ENCODE assay signal across 28 cellular contexts in the genomic region with DNA sequence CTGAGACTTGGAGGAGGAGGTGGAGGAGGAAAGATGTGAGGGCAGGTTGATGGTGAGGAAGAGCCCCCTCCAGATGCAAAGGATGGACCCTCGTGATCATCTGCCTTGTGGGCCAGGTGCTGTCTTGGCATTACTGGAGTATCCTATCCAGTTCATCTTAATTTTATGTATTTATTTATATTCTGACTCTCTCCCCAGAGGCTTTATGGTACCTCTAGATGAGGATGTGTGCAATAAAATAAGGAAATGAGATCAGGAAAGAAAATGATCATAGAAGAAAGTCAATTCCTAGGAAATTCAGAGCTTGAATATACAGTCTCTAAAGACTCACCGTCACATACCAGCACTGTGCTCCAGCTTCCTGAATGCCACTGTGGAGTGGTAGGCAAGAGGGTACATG.
"Had no signal": no experiment of that assay in that cellular context is flagged by ENCODE, and none has a peak within 500 bp of the region (broad histone marks: within the 10 kb centered on the region; RNA-seq: fewer than 3 reads in every experiment).

No MANE protein-coding gene starts in this region.

- H3K27me3 Mint-ChIP-seq: naive B cell; naive thymus-derived CD8-positive, alpha-beta T cell; stimulated activated naive CD8-positive, alpha-beta T cell treated with anti-CD3 and anti-CD28 coated beads, Interleukin-15, Interleukin-2, amounts not matched to agents 100 ng/mL and 50 ng/mL, for 24 hours had no signal

- H3K36me3 Mint-ChIP-seq: naive thymus-derived CD8-positive, alpha-beta T cell; natural killer cell treated with Interleukin-12 subunit alpha and Interleukin-12 subunit beta and Interleukin-15 and Interleukin-18, amount 100 ng/mL, for 72 hours; stimulated activated effector memory CD8-positive, alpha-beta T cell treated with anti-CD3 and anti-CD28 coated beads, Interleukin-12 subunit alpha, Interleukin-12 subunit beta, amount 100 ng/mL, for 72 hours; type B pancreatic cell had no signal

- ATAC-seq: naive thymus-derived CD8-positive, alpha-beta T cell; natural killer cell treated with Interleukin-12 subunit alpha and Interleukin-12 subunit beta and Interleukin-15 and Interleukin-18, amount 100 ng/mL, for 72 hours; pancreas; psoas muscle; right cardiac atrium; right lobe of liver; upper lobe of right lung had no signal

- H3K4me3 Mint-ChIP-seq: naive B cell; naive thymus-derived CD8-positive, alpha-beta T cell; natural killer cell treated with Interleukin-12 subunit alpha and Interleukin-12 subunit beta and Interleukin-15 and Interleukin-18, amount 100 ng/mL, for 72 hours; nephron progenitor cell; neural crest cell; stimulated activated effector memory CD8-positive, alpha-beta T cell treated with anti-CD3 and anti-CD28 coated beads, Interleukin-12 subunit alpha, Interleukin-12 subunit beta, amount 100 ng/mL, for 72 hours; stimulated activated naive CD8-positive, alpha-beta T cell treated with anti-CD3 and anti-CD28 coated beads, Interleukin-15, Interleukin-2, amounts not matched to agents 100 ng/mL and 50 ng/mL, for 24 hours; type B pancreatic cell had no signal

- H3K9me3 Mint-ChIP-seq: naive B cell; naive thymus-derived CD8-positive, alpha-beta T cell; natural killer cell treated with Interleukin-12 subunit alpha and Interleukin-12 subunit beta and Interleukin-15 and Interleukin-18, amount 100 ng/mL, for 72 hours; nephron progenitor cell; neural crest cell; stimulated activated effector memory CD8-positive, alpha-beta T cell treated with anti-CD3 and anti-CD28 coated beads, Interleukin-12 subunit alpha, Interleukin-12 subunit beta, amount 100 ng/mL, for 72 hours; stimulated activated naive CD8-positive, alpha-beta T cell treated with anti-CD3 and anti-CD28 coated beads, Interleukin-15, Interleukin-2, amounts not matched to agents 100 ng/mL and 50 ng/mL, for 24 hours; type B pancreatic cell had no signal

- DNase-seq: naive B cell; naive thymus-derived CD8-positive, alpha-beta T cell; nephron progenitor cell; nucleus accumbens; pancreas; posterior cingulate gyrus; psoas muscle; right cardiac atrium; right lobe of liver; sigmoid colon; small intestine; stimulated activated CD4-positive, alpha-beta T cell treated with anti-CD3 and anti-CD28 coated beads, Interleukin-15, amount 100 ng/mL, for 24 hours; stimulated activated CD4-positive, alpha-beta T cell treated with anti-CD3 and anti-CD28 coated beads, Interleukin-2, amount 100 ng/mL, for 24 hours; stimulated activated CD4-positive, alpha-beta T cell treated with anti-CD3 and anti-CD28 coated beads, Interleukin-2, amount 100 ng/mL, for 48 hours; stimulated activated CD4-positive, alpha-beta T cell treated with anti-CD3 and anti-CD28 coated beads, Interleukin-4, amount 100 ng/mL, for 24 hours; stimulated activated naive CD4-positive, alpha-beta T cell treated with Interleukin-2 at 50 U/mL for 16 hours; stomach; testis; tibial artery; transverse colon; upper lobe of right lung; uterus had no signal

- H3K4me1 Mint-ChIP-seq: naive thymus-derived CD8-positive, alpha-beta T cell; neural crest cell; stimulated activated effector memory CD8-positive, alpha-beta T cell treated with anti-CD3 and anti-CD28 coated beads, Interleukin-12 subunit alpha, Interleukin-12 subunit beta, amount 100 ng/mL, for 72 hours had no signal

- H3K27ac Mint-ChIP-seq: naive thymus-derived CD8-positive, alpha-beta T cell; natural killer cell treated with Interleukin-12 subunit alpha and Interleukin-12 subunit beta and Interleukin-15 and Interleukin-18, amount 100 ng/mL, for 72 hours; nephron progenitor cell; progenitor cell of endocrine pancreas; stimulated activated effector memory CD8-positive, alpha-beta T cell treated with anti-CD3 and anti-CD28 coated beads, Interleukin-12 subunit alpha, Interleukin-12 subunit beta, amount 100 ng/mL, for 72 hours; stimulated activated naive CD8-positive, alpha-beta T cell treated with anti-CD3 and anti-CD28 coated beads, Interleukin-15, Interleukin-2, amounts not matched to agents 100 ng/mL and 50 ng/mL, for 24 hours; type B pancreatic cell had no signal
